Comparison of ENCODE assay signal across 10 cellular contexts in genomic region chr4:39732728-39733127, GRCh38. TPM values are rescaled to one million over a fixed set of nuclear protein-coding genes. Genes with fewer than 3 reads are reported as not detected.
DNase-seq lines count a peak whose midpoint lies in the region; ATAC-seq, FAIRE-seq and TF ChIP-seq lines count a peak whose summit lies in the region.
"Had no signal": no experiment of that assay in that cellular context is flagged by ENCODE, and none has a peak within 500 bp of the region (broad histone marks: within the 10 kb centered on the region; RNA-seq: fewer than 3 reads in every experiment).

No MANE protein-coding gene starts in this region.

- in situ Hi-C loops in GM12878 (cut with MboI), result no loop called here

- SMC1A ChIA-PET in GM12878 (lab: Charles Lee; ENCODE audit: uncharacterized antibody, unreplicated experiment), result interaction anchor here (0.5 to 1.7 kb wide), 9 partner anchors 10 to 264 kb away, joined by 3 to 6 read pairs (median 3); no protein-coding TSS in a partner anchor

- H3K27ac Mint-ChIP-seq in mesothelial cell of epicardium, result peak overlapping the region; percentile 59

- no peak overlapping the region for H3K4me3 ChIP-seq in BJ (ENCODE audit: low read depth, low read length)
- no peak overlapping the region for H3K4me3 ChIP-seq in GM12878
- no peak overlapping the region for H3K4me3 ChIP-seq in prostate gland
- H3K4me3 ChIP-seq in neuronal stem cell (ENCODE audit: low read length in 2 of 2), result no peak overlapping the region

- H4K20me1 ChIP-seq in GM12878 (ENCODE audit: control insufficient read depth, insufficient read depth), result no peaks in the 10 kb centered on the region

- H3K4ac ChIP-seq in neuronal stem cell (ENCODE audit: low read length), result no peak overlapping the region

- POLR2A ChIA-PET in BJ (lab: Charles Lee) (interaction anchor here (0.6 to 0.7 kb wide), 3 partner anchors 11 to 549 kb away, joined by 3 to 18 read pairs (median 7); no protein-coding TSS in a partner anchor), GM12878 (lab: Charles Lee) (interaction anchor here (0.5 to 1.0 kb wide), 7 partner anchors 30 to 181 kb away, joined by 3 to 7 read pairs (median 4); no protein-coding TSS in a partner anchor)

- H3K18ac ChIP-seq in neuronal stem cell (ENCODE audit: low read length), result no peak overlapping the region

- CTCF ChIA-PET in BJ (lab: Yijun Ruan, JAX) (no interaction called here), GM12878 (lab: Yijun Ruan, JAX) (interaction anchor here (0.6 to 1.7 kb wide), 6 partner anchors 16 to 252 kb away, joined by 3 to 6 read pairs (median 4); no protein-coding TSS in a partner anchor)

- TF ChIP-seq EP300 in GM12878 (IDR thresholded peaks at IDR 0.05; ENCODE audit: borderline replicate concordance in 1 of 2, control insufficient read depth in 1 of 2, low read depth in 2 of 2, low read length in 2 of 2), result no peak

- H3K27me3 Mint-ChIP-seq in mesothelial cell of epicardium (ENCODE audit: low read depth), result no peaks in the 10 kb centered on the region

- H2BK12ac ChIP-seq in neuronal stem cell (ENCODE audit: low read length), result no peak overlapping the region

- H4K91ac ChIP-seq in neuronal stem cell (ENCODE audit: low read depth, low read length, poor library complexity), result no peak overlapping the region

- H3K27ac ChIP-seq in GM12878 (ENCODE audit: control insufficient read depth, insufficient read depth), result peak overlapping the region; percentile 21; the same call in 1 of the 2 replicates
- no peak overlapping the region for H3K27ac ChIP-seq in prostate gland
- no peak overlapping the region for H3K27ac ChIP-seq in neuronal stem cell (replicated peaks; ENCODE audit: low read length)

- H2BK120ac ChIP-seq in neuronal stem cell (ENCODE audit: low read depth, low read length), result no peak overlapping the region

- WGBS in GM12878 (ENCODE audit: insufficient coverage, insufficient replicate concordance, low lambda C conversion rate, missing lambda C conversion rate), result 98% methylated on average over 3 of the region's 3 CpGs
- WGBS in prostate gland, result 96% methylated on average over 3 of the region's 3 CpGs
- WGBS in neuronal stem cell (ENCODE audit: extremely low coverage in 2 of 2, insufficient read length in 2 of 2, insufficient replicate concordance in 1 of 2), 2 donors, result no CpG with 5 or more reads among the region's 3 CpGs

- BruUV-seq in GM12878 (replicated peaks; lab: Mats Ljungman, UMichigan), result no TSS peak

- RAD21 ChIA-PET in GM12878 (lab: Charles Lee; ENCODE audit: unreplicated experiment), result interaction anchor here (0.6 to 1.7 kb wide), 8 partner anchors 9 to 952 kb away, joined by 3 to 6 read pairs (median 3); no protein-coding TSS in a partner anchor

- TF ChIP-seq RAD21 in GM12878 (IDR thresholded peaks at IDR 0.05; ENCODE audit: insufficient read depth, low read depth, low read length), result no peak

- no peak for TF ChIP-seq CTCF in BJ (IDR thresholded peaks at IDR 0.05; ENCODE audit: insufficient read depth, low read depth, low read length)
- no peak for TF ChIP-seq CTCF in GM12878 (IDR thresholded peaks at IDR 0.05 in 2 of 3, conservative IDR thresholded peaks at IDR 0.05 in 1 of 3; ENCODE audit: control insufficient read depth in 2 of 3, extremely low read depth in 1 of 3, insufficient read depth in 1 of 3, low read depth in 3 of 3, low read length in 3 of 3)
- TF ChIP-seq CTCF in mesothelial cell of epicardium (IDR thresholded peaks at IDR 0.05; ENCODE audit: unreplicated experiment), result no peak
- TF ChIP-seq CTCF in prostate gland (IDR thresholded peaks at IDR 0.05), result no peak

- ATAC-seq in GM12878 (peak; percentile 70), HG02981 (IDR thresholded peaks at IDR 0.05; ENCODE audit: unreplicated experiment) (no peak)

- H2AFZ ChIP-seq in GM12878 (ENCODE audit: control insufficient read depth, low read depth, low read length), result no peak overlapping the region
- no peak overlapping the region for H2AFZ ChIP-seq in neuronal stem cell (ENCODE audit: low read length)

- peaks cover 4% of the 10 kb centered on the region for H3K36me3 Mint-ChIP-seq in mesothelial cell of epicardium

- DNase-seq in BJ (ENCODE audit: low read depth), result peak; percentile 31
- peak; percentile 92 for DNase-seq in HT1080 (ENCODE audit: low read depth)
- no peak for DNase-seq in GM12878 (ENCODE audit: low read depth, low spot score)
- no peak for DNase-seq in mesothelial cell of epicardium (ENCODE audit: low spot score in 2 of 2, unreplicated experiment in 2 of 2)
- DNase-seq in prostate gland (ENCODE audit: low spot score), result no peak
- DNase-seq in DMS153 (lab: John Stamatoyannopoulos, UW), result no peak
- no peak for DNase-seq in neuronal stem cell (ENCODE audit: low spot score)
- DNase-seq: NCI-H1105 treated with DMSO at 0.1 percent for 48 hours, posterior cingulate gyrus had no signal

- no peaks in the 10 kb centered on the region for H3K79me1 ChIP-seq in neuronal stem cell (ENCODE audit: low read depth, low read length)

- no peaks in the 10 kb centered on the region for H3K36me3 ChIP-seq in BJ (ENCODE audit: control insufficient read depth, insufficient read depth, low read length)
- no peaks in the 10 kb centered on the region; a peak in 1 of 4 replicates for H3K36me3 ChIP-seq in GM12878 (ENCODE audit: control insufficient read depth in 2 of 2, insufficient read depth in 2 of 2, low read length in 1 of 2)
- no peaks in the 10 kb centered on the region for H3K36me3 ChIP-seq in prostate gland
- H3K36me3 ChIP-seq in neuronal stem cell (replicated peaks in 1 of 2; ENCODE audit: control insufficient read depth in 2 of 2, insufficient read depth in 2 of 2, low read length in 2 of 2), result peaks cover 2 to 32% of the 10 kb centered on the region in 2 donors

- H4K8ac ChIP-seq in neuronal stem cell (ENCODE audit: low read depth, low read length), result no peak overlapping the region

- no peaks in the 10 kb centered on the region for H3K9me3 Mint-ChIP-seq in mesothelial cell of epicardium

- H3K79me2 ChIP-seq in GM12878 (ENCODE audit: control insufficient read depth, insufficient read depth, low read length), result peaks cover 61% of the 10 kb centered on the region

- H3K27me3 ChIP-seq in BJ (ENCODE audit: control insufficient read depth, insufficient read depth, low read length) (no peaks in the 10 kb centered on the region), GM12878 (replicated peaks in 1 of 2; ENCODE audit: control insufficient read depth in 2 of 2, insufficient read depth in 2 of 2, low read length in 1 of 2) (no peaks in the 10 kb centered on the region), prostate gland (replicated peaks; ENCODE audit: insufficient read depth) (no peaks in the 10 kb centered on the region), neuronal stem cell (ENCODE audit: control insufficient read depth in 3 of 3, insufficient read depth in 3 of 3, low read depth in 1 of 3, low read length in 3 of 3) (no peaks in the 10 kb centered on the region)

- no peak overlapping the region for H3K4me3 Mint-ChIP-seq in mesothelial cell of epicardium

- no peak overlapping the region for H3K9ac ChIP-seq in GM12878 (ENCODE audit: control insufficient read depth, insufficient read depth, low read length)
- H3K9ac ChIP-seq in neuronal stem cell (ENCODE audit: low read depth, low read length, poor library complexity), result no peak overlapping the region

- no peak overlapping the region for H3K23ac ChIP-seq in neuronal stem cell (ENCODE audit: low read depth, low read length, poor library complexity)

- no peak overlapping the region for H2AK5ac ChIP-seq in neuronal stem cell (ENCODE audit: low read depth, low read length)

- no peaks in the 10 kb centered on the region for H3K4me1 ChIP-seq in GM12878 (ENCODE audit: control insufficient read depth, insufficient read depth, low read length)
- no peaks in the 10 kb centered on the region for H3K4me1 ChIP-seq in prostate gland (replicated peaks)
- H3K4me1 ChIP-seq in neuronal stem cell (ENCODE audit: control insufficient read depth in 2 of 2, insufficient read depth in 1 of 2, low read depth in 1 of 2, low read length in 2 of 2), result peaks cover 0 to 2% of the 10 kb centered on the region in 2 donors

- TF ChIP-seq POLR2A in GM12878 (IDR thresholded peaks at IDR 0.05; ENCODE audit: low read depth, low read length) (no peak), prostate gland (IDR thresholded peaks at IDR 0.05) (no peak)

- no peak overlapping the region for H2BK5ac ChIP-seq in neuronal stem cell (ENCODE audit: low read length)

- no peak overlapping the region for H2BK15ac ChIP-seq in neuronal stem cell (ENCODE audit: low read length)

- no peak overlapping the region for H3K14ac ChIP-seq in neuronal stem cell (ENCODE audit: low read length)

- H3K4me1 Mint-ChIP-seq in mesothelial cell of epicardium, result peaks cover 6% of the 10 kb centered on the region

- H3K9me3 ChIP-seq in GM12878 (replicated peaks; ENCODE audit: control insufficient read depth, insufficient read depth, low read length) (no peaks in the 10 kb centered on the region), prostate gland (no peaks in the 10 kb centered on the region), neuronal stem cell (replicated peaks in 1 of 2; ENCODE audit: control insufficient read depth in 2 of 2, insufficient read depth in 1 of 2, low read depth in 1 of 2, low read length in 2 of 2) (no peaks in the 10 kb centered on the region)

- H3K4me2 ChIP-seq in GM12878 (ENCODE audit: control insufficient read depth, insufficient read depth), result no peak overlapping the region
- no peak overlapping the region for H3K4me2 ChIP-seq in neuronal stem cell (ENCODE audit: insufficient read depth, low read length, poor library complexity, severe bottlenecking)

- FAIRE-seq in GM12878 (lab: Jason Lieb, UNC), result no peak

- intact Hi-C loops in GM12878 (cut with micrococcal nuclease; ENCODE audit: unreplicated experiment), result no loop called here
- intact Hi-C loops in prostate gland (cut with DNase I), result no loop called here

RNA-seq across cellular contexts. Expression of gene UBE2K, which starts 34.8 kb away (rescaled TPM):
- polyA plus RNA-seq in BJ (2011; rRNA removed) (44.1 and 67.8 TPM in 2 replicates), GM12878 (2011; rRNA removed) (111 and 158 TPM in 2 replicates), GM12878 (2014; fragmentation: Illumina TruSeq; extraction: Trizol) (55.4 and 67.2 TPM in 2 replicates), GM12878 (2014; fragmentation: Nextera tagmentation; extraction: Ambion mirVana) (10 to 100 TPM; 54.3 to 96.4 TPM), GM12878 (2014; rRNA removed) (79.6 and 102 TPM in 2 replicates), GM12878 (2016; fragmentation: Nextera tagmentation; extraction: Ambion mirVana) (100 to 1,000 TPM; 113 to 141 TPM)
- polyA minus RNA-seq in BJ (2011; rRNA and poly(A)+ RNA removed), result 15.0 and 21.9 TPM in 2 replicates
- total RNA-seq in HT1080 (2014; rRNA removed; shearing (Covaris generic)), result 26.9 and 102 TPM in 2 replicates
- polyA plus RNA-seq in HT1080 (2015; cell fraction: cytosol; rRNA removed), result 79.2 and 87.1 TPM in 2 replicates
- 35.0 and 35.6 TPM in 2 replicates for polyA plus RNA-seq in HT1080 (2015; cell fraction: nucleus; rRNA removed)
- 34.6 and 36.7 TPM in 2 replicates for total RNA-seq in GM12878 (2013; cell fraction: nucleolus; rRNA removed)
- total RNA-seq in GM12878 (2014; rRNA removed) (20.5 and 22.5 TPM in 2 replicates), GM12878 (2014; rRNA removed; fragmentation: Illumina TruSeq; extraction: Trizol) (17.0 and 20.0 TPM in 2 replicates), GM12878 (2021) (71.4 and 78.5 TPM in 2 replicates), mesothelial cell of epicardium (68.1 to 68.7 TPM (median 68.5 TPM) in 3 replicates), prostate gland (10 to 100 TPM; 25.6 to 30.3 TPM)
- 47.3 TPM for polyA plus RNA-seq in GM12878 (2011; ENCODE audit: low read depth)
- polyA plus RNA-seq in GM12878 (2011; cell fraction: cytosol; rRNA removed), result 50.9 and 51.8 TPM in 2 replicates
- polyA plus RNA-seq in GM12878 (2011; cell fraction: nucleus; rRNA removed), result 18.6 and 26.0 TPM in 2 replicates
- 83.2 and 83.3 TPM in 2 replicates for polyA plus RNA-seq in GM12878 (2012)
- polyA minus RNA-seq in GM12878 (2011; rRNA and poly(A)+ RNA removed), result 23.8 and 35.3 TPM in 2 replicates
- polyA minus RNA-seq in GM12878 (2011; cell fraction: cytosol; rRNA and poly(A)+ RNA removed), result 14.8 and 20.2 TPM in 2 replicates
- polyA minus RNA-seq in GM12878 (2011; cell fraction: nucleus; rRNA and poly(A)+ RNA removed), result 5.4 and 15.5 TPM in 2 replicates
- polyA plus RNA-seq in neuronal stem cell (2013, experiment 1 of 2), result 83.2 TPM
- 89.6 TPM for polyA plus RNA-seq in neuronal stem cell (2013, experiment 2 of 2)

Comparison
In these comparisons a context has a peak if more than half of its experiments do, and no peak if none do; other contexts are left out.
1. DNase-seq: peak in BJ (single experiment) and HT1080 (single experiment); none in GM12878 (single experiment), mesothelial cell of epicardium (0 of 2), prostate gland (single experiment), DMS153 (single experiment) and neuronal stem cell (single experiment).